ENCODE assay signal across 8 cellular contexts in genomic region chr2:134917958-134918517, GRCh38. TPM values are rescaled to one million over a fixed set of nuclear protein-coding genes. Genes with fewer than 3 reads are reported as not detected.
DNase-seq lines count a peak whose midpoint lies in the region; ATAC-seq, FAIRE-seq and TF ChIP-seq lines count a peak whose summit lies in the region.

No MANE protein-coding gene starts in this region.

- FAIRE-seq in HTR-8/SVneo (lab: Jason Lieb, UNC), result no peak

- H3K4me1 Mint-ChIP-seq in Calu3 (ENCODE audit: low read depth, unreplicated experiment), result peaks cover 7% of the 10 kb centered on the region

- intact Hi-C loops in Calu3 (cut with micrococcal nuclease; ENCODE audit: unreplicated experiment), result loop anchor here (2.0 kb wide), 1 partner anchor 15 kb away; no protein-coding TSS in a partner anchor
- intact Hi-C loops in heart left ventricle (cut with DNase I), result loop anchor here in 3 of 10 donors (5.0 kb wide), 2 partner anchors 146 to 614 kb away; partner anchors contain the start of genes R3HDM1 (in 3 of the 3) and ZRANB3 (in 3 of the 3)
- intact Hi-C loops in sigmoid colon (cut with DNase I), result loop anchor here (1.0 to 10.0 kb wide), 4 partner anchors 135 to 825 kb away; partner anchors contain the start of genes R3HDM1, RAB3GAP1 and ZRANB3

- H3K27me3 ChIP-seq in Peyer's patch (no peaks in the 10 kb centered on the region), heart left ventricle (no peaks in the 10 kb centered on the region), sigmoid colon (no peaks in the 10 kb centered on the region)

- 0 to 1% (median 1%) methylated on average over 37 of the region's 37 CpGs for WGBS in heart left ventricle, 4 donors
- WGBS in sigmoid colon, 2 donors, result 0 to 1% methylated on average over 37 of the region's 37 CpGs

- peak overlapping the region; percentile 99 for H3K4me3 Mint-ChIP-seq in Calu3 (ENCODE audit: low read depth, unreplicated experiment)

- CTCF ChIA-PET in Calu3 (lab: Charles Lee), result interaction anchor here (1.0 to 1.2 kb wide), 2 partner anchors 99 to 385 kb away, joined by 3 to 9 read pairs; no protein-coding TSS in a partner anchor

- BruUV-seq in Calu3 (replicated peaks; lab: Mats Ljungman, UMichigan), result TSS peak; percentile 68

- peak; percentile 76 for ATAC-seq in GM21423 (IDR thresholded peaks at IDR 0.05; ENCODE audit: unreplicated experiment)
- peak; percentile 82 to 87 (median 85) for ATAC-seq in heart left ventricle

- peaks cover 36% of the 10 kb centered on the region for H3K36me3 Mint-ChIP-seq in Calu3 (ENCODE audit: insufficient read depth, unreplicated experiment)

- H3K27ac ChIP-seq in Peyer's patch (peak overlapping the region; percentile 92 to 97 (median 97)), heart left ventricle (peak overlapping the region; percentile 83 to 99 (median 98)), sigmoid colon (peak overlapping the region; percentile 96 to 98 (median 98))

- H3K4me3 ChIP-seq in Peyer's patch (peak overlapping the region; percentile 72 to 96 (median 80)), heart left ventricle (peak overlapping the region; percentile 50 to 95 (median 86)), sigmoid colon (peak overlapping the region; percentile 89 to 96 (median 92))

- DNase-seq in Calu3, result no peak
- DNase-seq in HTR-8/SVneo (ENCODE audit: insufficient read length, low spot score), result peak; percentile 72
- peak in 2 of 3 donors; percentile 91 to 95 for DNase-seq in Peyer's patch
- DNase-seq in activated naive CD4-positive, alpha-beta T cell (lab: John Stamatoyannopoulos, UW), result peak; percentile 85 to 93 (median 88)
- no peak for DNase-seq in heart left ventricle
- DNase-seq in sigmoid colon, result no peak
- DNase-seq in GM20000 (ENCODE audit: low spot score), result no peak

- TF ChIP-seq POLR2A in Peyer's patch (IDR thresholded peaks at IDR 0.05), result peak; percentile 89
- TF ChIP-seq POLR2A in heart left ventricle (IDR thresholded peaks at IDR 0.05), result peak in 1 of 2 donors; percentile 54
- TF ChIP-seq POLR2A in sigmoid colon (IDR thresholded peaks at IDR 0.05), result peak; percentile 47 to 82

- H3K9me3 ChIP-seq in Peyer's patch (no peaks in the 10 kb centered on the region), heart left ventricle (peaks cover 0 to 8% (median 0%) of the 10 kb centered on the region in 12 donors), sigmoid colon (no peaks in the 10 kb centered on the region)

- no peak for TF ChIP-seq EP300 in sigmoid colon (IDR thresholded peaks at IDR 0.05)

- no peaks in the 10 kb centered on the region for H3K27me3 Mint-ChIP-seq in Calu3 (ENCODE audit: unreplicated experiment)

- H3K9me3 Mint-ChIP-seq in Calu3 (ENCODE audit: low read depth, unreplicated experiment), result no peaks in the 10 kb centered on the region

- H3K27ac Mint-ChIP-seq in Calu3 (ENCODE audit: unreplicated experiment), result peak overlapping the region; percentile 99

- H3K4me1 ChIP-seq in Peyer's patch (peaks cover 0 to 24% (median 5%) of the 10 kb centered on the region in 4 donors), heart left ventricle (peaks cover 8 to 44% (median 39%) of the 10 kb centered on the region in 12 donors), sigmoid colon (peaks cover 0 to 42% (median 37%) of the 10 kb centered on the region in 4 donors)

- TF ChIP-seq CTCF in Calu3 (IDR thresholded peaks at IDR 0.05; ENCODE audit: unreplicated experiment) (no peak), Peyer's patch (IDR thresholded peaks at IDR 0.05) (peak in 4 of 6 experiments; percentile 22 to 57 (median 49)), heart left ventricle (IDR thresholded peaks at IDR 0.05) (peak in 10 of 12 donors; percentile 13 to 66 (median 30)), sigmoid colon (IDR thresholded peaks at IDR 0.05) (peak in 2 of 4 experiments; percentile 27 to 38), GM20000 (IDR thresholded peaks at IDR 0.05; ENCODE audit: extremely low read depth, missing control alignments) (no peak)

- H3K36me3 ChIP-seq in Peyer's patch (no peaks in the 10 kb centered on the region), heart left ventricle (peaks cover 0 to 6% (median 0%) of the 10 kb centered on the region in 9 donors), sigmoid colon (no peaks in the 10 kb centered on the region)

RNA-seq across cellular contexts. Expression of gene CCNT2, which starts 0.6 kb away (rescaled TPM):
- total RNA-seq in Calu3 (2022), result 40.0 and 43.8 TPM in 2 replicates
- 10 to 100 TPM; 26.2 to 61.9 (median 48.0) TPM for total RNA-seq in Peyer's patch
- 10 to 100 TPM; 11.9 to 26.8 (median 20.1) TPM for total RNA-seq in heart left ventricle
- 1 to 10 TPM; 6.7 to 8.6 TPM for polyA plus RNA-seq in heart left ventricle
- 10 to 100 TPM; 27.4 to 33.2 (median 32.1) TPM for total RNA-seq in sigmoid colon
- polyA plus RNA-seq in sigmoid colon, result 10 to 100 TPM in 1 of 3 donors, 1 to 10 TPM in 2; 4.8 to 10.2 (median 5.1) TPM

Comparison
In these comparisons a context has a peak if more than half of its experiments do, and no peak if none do; other contexts are left out.
1. DNase-seq: peak in HTR-8/SVneo (single experiment), Peyer's patch (2 of 3) and activated naive CD4-positive, alpha-beta T cell (4 of 4); none in Calu3 (single experiment), heart left ventricle (0 of 5), sigmoid colon (single experiment) and GM20000 (single experiment).
2. CTCF ChIP-seq: peak in Peyer's patch (4 of 6) and heart left ventricle (10 of 12); none in Calu3 (single experiment) and GM20000 (single experiment).
3. Peak in every context shown above with its lines, with median percentiles within 50 percentile points of each other: H3K27ac ChIP-seq and H3K4me3 ChIP-seq.